ENCODE assay signal across 1 cellular context in the genomic region with DNA sequence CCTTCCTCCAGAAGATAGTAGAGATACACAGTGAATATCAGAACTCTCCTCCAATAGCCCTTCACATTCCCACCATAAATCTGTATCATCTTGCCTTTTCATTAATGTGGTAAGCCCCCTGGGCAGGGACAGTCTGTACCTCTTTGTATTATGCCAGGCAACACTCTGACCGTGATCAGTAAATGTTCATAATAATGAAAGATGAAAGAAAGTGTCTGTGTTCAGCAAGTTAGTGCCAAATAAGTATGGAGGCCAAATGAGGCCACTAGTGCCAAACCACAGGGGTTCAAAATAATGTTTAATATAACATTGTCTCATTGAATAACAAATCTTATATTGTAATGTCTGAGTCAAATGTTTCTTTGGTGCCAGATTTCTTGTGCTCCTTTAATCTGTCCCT.
TF ChIP-seq lines count a peak whose summit lies in the region.

No MANE protein-coding gene starts in this region.

TF ChIP-seq in HepG2, 621 proteins besides CTCF, POLR2A, EP300 and RAD21 (continued from another document):
- TF ChIP-seq, protein P1, sequence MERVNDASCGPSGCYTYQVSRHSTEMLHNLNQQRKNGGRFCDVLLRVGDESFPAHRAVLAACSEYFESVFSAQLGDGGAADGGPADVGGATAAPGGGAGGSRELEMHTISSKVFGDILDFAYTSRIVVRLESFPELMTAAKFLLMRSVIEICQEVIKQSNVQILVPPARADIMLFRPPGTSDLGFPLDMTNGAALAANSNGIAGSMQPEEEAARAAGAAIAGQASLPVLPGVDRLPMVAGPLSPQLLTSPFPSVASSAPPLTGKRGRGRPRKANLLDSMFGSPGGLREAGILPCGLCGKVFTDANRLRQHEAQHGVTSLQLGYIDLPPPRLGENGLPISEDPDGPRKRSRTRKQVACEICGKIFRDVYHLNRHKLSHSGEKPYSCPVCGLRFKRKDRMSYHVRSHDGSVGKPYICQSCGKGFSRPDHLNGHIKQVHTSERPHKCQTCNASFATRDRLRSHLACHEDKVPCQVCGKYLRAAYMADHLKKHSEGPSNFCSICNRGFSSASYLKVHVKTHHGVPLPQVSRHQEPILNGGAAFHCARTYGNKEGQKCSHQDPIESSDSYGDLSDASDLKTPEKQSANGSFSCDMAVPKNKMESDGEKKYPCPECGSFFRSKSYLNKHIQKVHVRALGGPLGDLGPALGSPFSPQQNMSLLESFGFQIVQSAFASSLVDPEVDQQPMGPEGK (CRISPR knock-in tag; IDR thresholded peaks at IDR 0.05), result no peak
- TF ChIP-seq, protein P2, sequence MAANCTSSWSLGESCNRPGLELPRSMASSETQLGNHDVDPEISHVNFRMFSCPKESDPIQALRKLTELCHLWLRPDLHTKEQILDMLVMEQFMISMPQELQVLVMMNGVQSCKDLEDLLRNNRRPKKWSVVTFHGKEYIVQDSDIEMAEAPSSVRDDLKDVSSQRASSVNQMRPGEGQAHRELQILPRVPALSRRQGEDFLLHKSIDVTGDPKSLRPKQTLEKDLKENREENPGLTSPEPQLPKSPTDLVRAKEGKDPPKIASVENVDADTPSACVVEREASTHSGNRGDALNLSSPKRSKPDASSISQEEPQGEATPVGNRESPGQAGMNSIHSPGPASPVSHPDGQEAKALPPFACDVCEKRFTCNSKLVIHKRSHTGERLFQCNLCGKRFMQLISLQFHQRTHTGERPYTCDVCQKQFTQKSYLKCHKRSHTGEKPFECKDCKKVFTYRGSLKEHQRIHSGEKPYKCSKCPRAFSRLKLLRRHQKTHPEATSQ (CRISPR knock-in tag; IDR thresholded peaks at IDR 0.05; ENCODE audit: borderline replicate concordance), result no peak
- TF ChIP-seq ZNF615 (CRISPR knock-in tag; IDR thresholded peaks at IDR 0.05; ENCODE audit: borderline replicate concordance), result no peak
- TF ChIP-seq, protein P3, sequence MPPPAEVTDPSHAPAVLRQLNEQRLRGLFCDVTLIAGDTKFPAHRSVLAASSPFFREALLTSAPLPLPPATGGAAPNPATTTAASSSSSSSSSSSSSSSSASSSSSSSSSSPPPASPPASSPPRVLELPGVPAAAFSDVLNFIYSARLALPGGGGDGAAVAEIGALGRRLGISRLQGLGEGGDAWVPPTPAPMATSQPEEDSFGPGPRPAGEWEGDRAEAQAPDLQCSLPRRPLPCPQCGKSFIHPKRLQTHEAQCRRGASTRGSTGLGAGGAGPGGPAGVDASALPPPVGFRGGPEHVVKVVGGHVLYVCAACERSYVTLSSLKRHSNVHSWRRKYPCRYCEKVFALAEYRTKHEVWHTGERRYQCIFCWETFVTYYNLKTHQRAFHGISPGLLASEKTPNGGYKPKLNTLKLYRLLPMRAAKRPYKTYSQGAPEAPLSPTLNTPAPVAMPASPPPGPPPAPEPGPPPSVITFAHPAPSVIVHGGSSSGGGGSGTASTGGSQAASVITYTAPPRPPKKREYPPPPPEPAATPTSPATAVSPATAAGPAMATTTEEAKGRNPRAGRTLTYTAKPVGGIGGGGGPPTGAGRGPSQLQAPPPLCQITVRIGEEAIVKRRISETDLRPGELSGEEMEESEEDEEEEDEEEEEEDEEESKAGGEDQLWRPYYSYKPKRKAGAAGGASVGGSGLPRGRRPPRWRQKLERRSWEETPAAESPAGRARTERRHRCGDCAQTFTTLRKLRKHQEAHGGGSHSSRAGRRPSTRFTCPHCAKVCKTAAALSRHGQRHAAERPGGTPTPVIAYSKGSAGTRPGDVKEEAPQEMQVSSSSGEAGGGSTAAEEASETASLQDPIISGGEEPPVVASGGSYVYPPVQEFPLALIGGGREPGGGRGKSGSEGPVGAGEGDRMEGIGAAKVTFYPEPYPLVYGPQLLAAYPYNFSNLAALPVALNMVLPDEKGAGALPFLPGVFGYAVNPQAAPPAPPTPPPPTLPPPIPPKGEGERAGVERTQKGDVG (CRISPR knock-in tag; IDR thresholded peaks at IDR 0.05; ENCODE audit: borderline replicate concordance), result no peak
- TF ChIP-seq, protein P4, sequence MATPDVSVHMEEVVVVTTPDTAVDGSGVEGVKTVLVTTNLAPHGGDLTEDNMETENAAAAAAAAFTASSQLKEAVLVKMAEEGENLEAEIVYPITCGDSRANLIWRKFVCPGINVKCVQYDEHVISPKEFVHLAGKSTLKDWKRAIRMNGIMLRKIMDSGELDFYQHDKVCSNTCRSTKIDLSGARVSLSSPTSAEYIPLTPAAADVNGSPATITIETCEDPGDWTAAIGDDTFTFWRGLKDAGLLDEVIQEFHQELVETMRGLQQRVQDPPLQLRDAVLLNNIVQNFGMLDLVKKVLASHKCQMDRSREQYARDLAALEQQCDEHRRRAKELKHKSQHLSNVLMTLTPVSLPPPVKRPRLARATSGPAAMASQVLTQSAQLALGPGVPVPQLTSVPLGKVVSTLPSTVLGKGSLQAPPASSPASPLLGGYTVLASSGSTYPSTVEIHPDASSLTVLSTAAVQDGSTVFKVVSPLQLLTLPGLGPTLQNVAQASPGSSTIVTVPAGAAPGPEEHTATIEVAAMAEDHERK (CRISPR knock-in tag; IDR thresholded peaks at IDR 0.05; ENCODE audit: low read depth), result no peak
